36 cellular contexts compared by ENCODE assay signal in the genomic region with DNA sequence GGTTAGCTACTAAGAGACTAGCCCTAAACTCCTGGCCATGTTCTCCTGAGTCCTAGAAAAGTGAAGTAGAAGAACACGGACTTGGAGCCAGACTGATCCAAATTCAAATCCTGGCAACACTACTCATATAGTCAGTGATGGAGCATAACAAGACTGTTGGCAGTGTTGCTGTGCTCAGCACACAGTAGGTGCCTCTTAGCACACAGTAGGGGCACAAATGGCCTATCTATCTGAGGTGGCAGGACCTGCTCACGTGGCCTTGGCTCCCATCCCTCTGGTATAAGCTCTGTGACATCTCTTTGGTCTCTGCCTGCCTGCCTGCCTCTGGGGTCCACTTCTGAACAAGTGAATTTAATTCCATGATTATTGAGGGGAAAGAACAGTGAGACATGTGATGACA. TPM values are rescaled to one million over a fixed set of nuclear protein-coding genes. Genes with fewer than 3 reads are reported as not detected.
"Had no signal": no experiment of that assay in that cellular context is flagged by ENCODE, and none has a peak within 500 bp of the region (broad histone marks: within the 10 kb centered on the region; RNA-seq: fewer than 3 reads in every experiment).

No MANE protein-coding gene starts in this region.

- H3K9me3 ChIP-seq: MG63 had no signal

- H3K4me3 ChIP-seq: MG63 had no signal

- H3K27me3 ChIP-seq: MG63 had no signal

- DNase-seq: Kasumi-1, MG63, MM.1S, MV-4-11, NCI-H1048, NCI-H1092, NCI-H1092 treated with DMSO at 0.1 percent for 48 hours, NCI-H1105, NCI-H1105 treated with DMSO at 0.1 percent for 48 hours, NCI-H1417, NCI-H1417 treated with DMSO at 0.1 percent for 48 hours, NCI-H1436, NCI-H1436 treated with DMSO at 0.1 percent for 48 hours, NCI-H146, NCI-H1694, NCI-H1694 treated with DMSO at 0.1 percent for 48 hours, NCI-H187, NCI-H187 treated with DMSO at 0.1 percent for 48 hours, NCI-H1930, NCI-H2029, NCI-H2029 treated with DMSO at 0.1 percent for 48 hours, NCI-H2081, NCI-H2081 treated with DMSO at 0.1 percent for 48 hours, NCI-H2107, NCI-H2171, NCI-H2171 treated with DMSO at 0.1 percent for 48 hours, NCI-H2227 treated with DMSO at 0.1 percent for 48 hours, NCI-H226, NCI-H345, NCI-H446, NCI-H446 treated with DMSO at 0.1 percent for 48 hours, NCI-H510A, NCI-H510A treated with DMSO at 0.1 percent for 48 hours, NCI-H524, NCI-H524 treated with DMSO at 0.1 percent for 48 hours had no signal

- H3K36me3 ChIP-seq: MG63 had no signal

RNA-seq across cellular contexts. Expression of a gene that starts 15.4 kb away (rescaled TPM):
- total RNA-seq: NCI-H460 had no signal
